ENCODE assay signal across 17 cellular contexts in genomic region chr17:37671028-37671812, GRCh38. TPM values are rescaled to one million over a fixed set of nuclear protein-coding genes. Genes with fewer than 3 reads are reported as not detected.
A peak's percentile ranks its signal among the peaks of the same experiment; 100 is the strongest.
DNase-seq lines count a peak whose midpoint lies in the region; ATAC-seq, FAIRE-seq and TF ChIP-seq lines count a peak whose summit lies in the region.
"Had no signal": no experiment of that assay in that cellular context is flagged by ENCODE, and none has a peak within 500 bp of the region (broad histone marks: within the 10 kb centered on the region; RNA-seq: fewer than 3 reads in every experiment).

No MANE protein-coding gene starts in this region.

- H3K27ac ChIP-seq in AG04450 (ENCODE audit: low read depth, low read length) (peak overlapping the region; percentile 78), astrocyte (ENCODE audit: low read depth, low read length) (peak overlapping the region; percentile 85), left lung (no peak overlapping the region)
- H3K27ac ChIP-seq: WERI-Rb-1 had no signal

- H3K4me2 ChIP-seq in astrocyte (ENCODE audit: low read length), result peak overlapping the region; percentile 64

- no peaks in the 10 kb centered on the region for H3K79me2 ChIP-seq in astrocyte (ENCODE audit: insufficient read depth, low read length)

- peak overlapping the region; percentile 45 for H3K9ac ChIP-seq in astrocyte (ENCODE audit: low read length)

- H3K36me3 ChIP-seq in astrocyte (ENCODE audit: insufficient read depth, low read length), result no peaks in the 10 kb centered on the region
- H3K36me3 ChIP-seq in left lung, result no peaks in the 10 kb centered on the region
- H3K36me3 ChIP-seq: WERI-Rb-1 had no signal

- peak; percentile 24 for ATAC-seq in left lung
- ATAC-seq: esophagus mucosa, K562, left cardiac atrium, natural killer cell had no signal

- DNase-seq in AG04450 (ENCODE audit: low read depth, low spot score) (no peak), NCI-H187 (lab: John Stamatoyannopoulos, UW) (peak; percentile 74 to 87), astrocyte (ENCODE audit: low read depth) (no peak), left lung (no peak), C1 segment of cervical spinal cord (lab: John Stamatoyannopoulos, UW) (no peak), cerebellum (ENCODE audit: low spot score) (no peak), NCI-H1436 (lab: John Stamatoyannopoulos, UW) (no peak)
- no peak for DNase-seq in activated naive CD4-positive, alpha-beta T cell treated with anti-CD3 and anti-CD28 coated beads for 36 hours
- DNase-seq: activated CD8-positive, alpha-beta memory T cell treated with anti-CD3 and anti-CD28 coated beads for 24 hours; left cardiac atrium; natural killer cell; NCI-H1048; WERI-Rb-1 had no signal

- H3K4me1 Mint-ChIP-seq in astrocyte (ENCODE audit: low read depth, unreplicated experiment), result peaks cover 12% of the 10 kb centered on the region
- H3K4me1 Mint-ChIP-seq in activated naive CD4-positive, alpha-beta T cell treated with anti-CD3 and anti-CD28 coated beads for 36 hours (ENCODE audit: low read depth), result no peaks in the 10 kb centered on the region
- H3K4me1 Mint-ChIP-seq: natural killer cell had no signal

- peak overlapping the region; percentile 69 for H3K27ac Mint-ChIP-seq in astrocyte (ENCODE audit: unreplicated experiment)
- H3K27ac Mint-ChIP-seq in activated naive CD4-positive, alpha-beta T cell treated with anti-CD3 and anti-CD28 coated beads for 36 hours, result no peak overlapping the region
- H3K27ac Mint-ChIP-seq: activated T-helper 2 cell treated with anti-CD3 and anti-CD28 coated beads, Interferon-gamma antibody, Interleukin-2, Interleukin-4, amounts not matched to agents 10 μg/mL and 5 μg/mL and 100 μg/mL, durations not matched to agents 14 hours and 24 hours and 36 hours; natural killer cell had no signal

- H3K9me3 ChIP-seq in AG04450 (ENCODE audit: control insufficient read depth, insufficient read depth, low read length) (no peaks in the 10 kb centered on the region), astrocyte (ENCODE audit: insufficient read depth, low read depth, low read length) (no peaks in the 10 kb centered on the region), left lung (no peaks in the 10 kb centered on the region)

- H3K36me3 Mint-ChIP-seq in astrocyte (ENCODE audit: low read depth, unreplicated experiment), result no peaks in the 10 kb centered on the region
- H3K36me3 Mint-ChIP-seq in activated naive CD4-positive, alpha-beta T cell treated with anti-CD3 and anti-CD28 coated beads for 36 hours (ENCODE audit: low read depth), result no peaks in the 10 kb centered on the region
- H3K36me3 Mint-ChIP-seq: natural killer cell had no signal

- CTCF ChIA-PET in AG04450 (lab: Charles Lee), result interaction anchor here (0.6 to 2.3 kb wide), 7 partner anchors 10 to 173 kb away, joined by 3 to 6 read pairs (median 3); no protein-coding TSS in a partner anchor
- CTCF ChIA-PET in activated naive CD4-positive, alpha-beta T cell treated with anti-CD3 and anti-CD28 coated beads for 36 hours (lab: Charles Lee), result interaction anchor here (0.6 to 0.9 kb wide), 3 partner anchors 9 to 457 kb away, joined by 3 to 4 read pairs (median 3); no protein-coding TSS in a partner anchor

- H3K4me1 ChIP-seq in astrocyte (ENCODE audit: insufficient read depth, low read length), result peaks cover 19% of the 10 kb centered on the region
- H3K4me1 ChIP-seq in left lung, result no peaks in the 10 kb centered on the region

- H3K4me3 ChIP-seq in AG04450 (ENCODE audit: low read depth, low read length), result no peak overlapping the region
- no peak overlapping the region for H3K4me3 ChIP-seq in astrocyte (ENCODE audit: insufficient read depth, low read depth, low read length)
- H3K4me3 ChIP-seq in left lung, result no peak overlapping the region
- H3K4me3 ChIP-seq: K562 had no signal

- TF ChIP-seq CTCF in AG04450 (IDR thresholded peaks at IDR 0.05; ENCODE audit: low read depth, low read length) (no peak), astrocyte (IDR thresholded peaks at IDR 0.05; ENCODE audit: insufficient read depth, low read depth, low read length) (no peak), left lung (IDR thresholded peaks at IDR 0.05) (no peak)

- H3K9me3 Mint-ChIP-seq in astrocyte (ENCODE audit: unreplicated experiment), result no peaks in the 10 kb centered on the region
- no peaks in the 10 kb centered on the region for H3K9me3 Mint-ChIP-seq in activated naive CD4-positive, alpha-beta T cell treated with anti-CD3 and anti-CD28 coated beads for 36 hours
- H3K9me3 Mint-ChIP-seq: activated T-helper 2 cell treated with anti-CD3 and anti-CD28 coated beads, Interferon-gamma antibody, Interleukin-2, Interleukin-4, amounts not matched to agents 10 μg/mL and 5 μg/mL and 100 μg/mL, durations not matched to agents 14 hours and 24 hours and 36 hours; natural killer cell had no signal

- POLR2A ChIA-PET in AG04450 (lab: Yijun Ruan, JAX), result interaction anchor here (0.7 to 0.8 kb wide), 2 partner anchors 59 to 67 kb away, joined by 4 to 6 read pairs; no protein-coding TSS in a partner anchor

- FAIRE-seq in astrocyte (lab: Jason Lieb, UNC), result no peak
- FAIRE-seq: colon, K562 had no signal

- H2AFZ ChIP-seq in astrocyte (ENCODE audit: low read depth, low read length), result no peak overlapping the region

- no peak overlapping the region for H3K4me3 Mint-ChIP-seq in astrocyte (ENCODE audit: unreplicated experiment)
- H3K4me3 Mint-ChIP-seq in activated naive CD4-positive, alpha-beta T cell treated with anti-CD3 and anti-CD28 coated beads for 36 hours, result no peak overlapping the region
- H3K4me3 Mint-ChIP-seq: natural killer cell had no signal

- H4K20me1 ChIP-seq in astrocyte (ENCODE audit: insufficient read depth, low read length), result no peaks in the 10 kb centered on the region

- intact Hi-C loops in left lung (cut with DNase I), result no loop called here
- intact Hi-C loops in activated naive CD4-positive, alpha-beta T cell treated with anti-CD3 and anti-CD28 coated beads for 36 hours (cut with micrococcal nuclease), result no loop called here

- H3K27me3 Mint-ChIP-seq in astrocyte (ENCODE audit: low read depth, unreplicated experiment), result no peaks in the 10 kb centered on the region
- H3K27me3 Mint-ChIP-seq in activated naive CD4-positive, alpha-beta T cell treated with anti-CD3 and anti-CD28 coated beads for 36 hours (ENCODE audit: low read depth), result peaks cover 3% of the 10 kb centered on the region

- H3K27me3 ChIP-seq in AG04450 (ENCODE audit: control insufficient read depth, insufficient read depth, low read length) (no peaks in the 10 kb centered on the region), astrocyte (ENCODE audit: insufficient read depth, low read length) (no peaks in the 10 kb centered on the region), left lung (no peaks in the 10 kb centered on the region)

RNA-seq across cellular contexts. Expression of gene DDX52, which starts 28.0 kb away (rescaled TPM):
- polyA plus RNA-seq in AG04450 (2011; rRNA removed), result 24.2 and 31.8 TPM in 2 replicates
- 16.0 and 27.8 TPM in 2 replicates for polyA minus RNA-seq in AG04450 (2011; rRNA and poly(A)+ RNA removed)
- total RNA-seq in astrocyte (52.2 and 55.1 TPM in 2 replicates), left lung (10 to 100 TPM; 23.7 to 24.3 TPM), cerebellum (41.9 TPM)
- 10 to 100 TPM; 18.5 to 20.2 TPM for total RNA-seq in activated naive CD4-positive, alpha-beta T cell treated with anti-CD3 and anti-CD28 coated beads for 36 hours

Comparison
In these comparisons a context has a peak if more than half of its experiments do, and no peak if none do; other contexts are left out.
1. DNase-seq: peak in NCI-H187 (2 of 2); none in AG04450 (single experiment), astrocyte (single experiment), left lung (0 of 2), C1 segment of cervical spinal cord (0 of 14), cerebellum (single experiment), activated naive CD4-positive, alpha-beta T cell treated with anti-CD3 and anti-CD28 coated beads for 36 hours (single experiment) and NCI-H1436 (single experiment).
2. H3K27ac ChIP-seq: peak in AG04450 (single experiment) and astrocyte (single experiment); none in left lung (0 of 2).